Comparison of ENCODE assay signal across 29 cellular contexts in the genomic region with DNA sequence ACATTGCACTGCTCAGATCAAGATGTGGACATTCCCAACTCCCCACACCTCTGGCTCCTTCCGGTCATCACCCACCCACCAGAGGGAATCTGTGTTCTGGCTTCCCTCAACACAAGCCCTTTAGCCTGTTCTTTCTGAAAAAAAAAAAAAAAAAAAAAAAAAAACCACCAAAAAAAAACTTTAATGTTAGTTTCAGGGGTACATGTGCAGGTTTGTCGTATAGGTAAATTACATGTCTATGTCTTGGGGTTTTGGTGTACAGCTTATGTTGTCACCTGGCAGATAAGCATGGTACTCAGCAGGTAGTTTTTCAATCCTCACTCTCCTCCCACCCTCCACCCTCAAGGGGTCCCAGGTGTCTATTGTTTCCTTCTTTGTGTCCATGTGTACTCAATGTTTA.
"Had no signal": no experiment of that assay in that cellular context is flagged by ENCODE, and none has a peak within 500 bp of the region (broad histone marks: within the 10 kb centered on the region; RNA-seq: fewer than 3 reads in every experiment).

No MANE protein-coding gene starts in this region.

- H3K4me3 ChIP-seq: MG63, SJCRH30, SK-N-MC had no signal

- H3K9me3 ChIP-seq: MG63, SJCRH30 had no signal

- DNase-seq: activated CD4-positive, alpha-beta T cell treated with anti-CD3 and anti-CD28 coated beads, Interleukin-2, amount 10 ng/mL, durations not matched to agents 24 days and 14 days; activated CD4-positive, alpha-beta T cell treated with anti-CD3 and anti-CD28 coated beads, Interleukin-2, amount 50 U/mL, for 4 hours; activated CD8-positive, alpha-beta T cell treated with anti-CD3 and anti-CD28 coated beads for 36 hours; activated effector memory CD4-positive, alpha-beta T cell treated with anti-CD3 and anti-CD28 coated beads, Interleukin-2, amount 50 U/mL, for 16 hours; activated naive CD4-positive, alpha-beta T cell; activated naive CD4-positive, alpha-beta T cell treated with anti-CD3 and anti-CD28 coated beads, Interleukin-2, amount 50 U/mL, for 16 hours; activated naive CD8-positive, alpha-beta T cell treated with anti-CD3 and anti-CD28 coated beads for 36 hours; activated T-cell treated with anti-CD3 and anti-CD28 coated beads, Interleukin-2, amount 50 U/mL, for 1 hour; activated T-cell treated with anti-CD3 and anti-CD28 coated beads, Interleukin-2, amount 50 U/mL, for 72 hours; amniotic stem cell; aorta; brain microvascular endothelial cell; central memory CD4-positive, alpha-beta T cell; Kasumi-1; KG1; MG63; NCI-H1048; NCI-H1105 treated with DMSO at 0.1 percent for 48 hours; NCI-H1694 treated with DMSO at 0.1 percent for 48 hours; NCI-H446; NCI-H510A treated with DMSO at 0.1 percent for 48 hours; SHP77; SJCRH30; T1000 had no signal

- ATAC-seq: activated CD8-positive, alpha-beta T cell treated with anti-CD3 and anti-CD28 coated beads for 36 hours; activated T-cell treated with anti-CD3 and anti-CD28 coated beads, Interleukin-2, amount 50 U/mL, for 72 hours; activated T-helper 17 cell treated with anti-CD3 and anti-CD28 coated beads, Interleukin-2, amount 50 U/mL, for 72 hours; Panc1 had no signal

- FAIRE-seq: colon, TTC549 had no signal

- H3K27ac ChIP-seq: brain microvascular endothelial cell, SJCRH30, SK-N-MC had no signal

- H3K36me3 ChIP-seq: brain microvascular endothelial cell, MG63, SJCRH30 had no signal

- H3K27me3 ChIP-seq: brain microvascular endothelial cell, MG63 had no signal
